In the genomic region with DNA sequence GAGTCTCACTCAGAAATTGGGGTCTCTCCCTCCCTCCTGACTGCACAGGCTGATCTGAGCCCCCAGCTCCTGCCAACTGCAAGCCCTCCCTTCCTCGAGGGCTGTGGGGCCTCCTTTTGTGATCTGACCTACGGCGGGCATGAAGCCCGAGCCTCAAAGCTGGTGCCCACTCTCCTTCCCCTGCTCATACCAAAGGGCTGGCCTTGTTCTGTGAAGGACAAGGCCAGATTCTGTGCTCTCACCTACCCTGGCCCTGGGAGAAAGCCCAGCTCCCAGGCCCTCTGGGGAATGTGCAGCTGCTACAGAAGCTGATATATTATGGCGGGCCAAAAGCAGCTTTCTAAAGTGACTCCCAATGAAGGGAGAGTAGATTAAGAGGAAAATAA, we compare ENCODE assay signal across 16 cellular contexts. TPM values are rescaled to one million over a fixed set of nuclear protein-coding genes. Genes with fewer than 3 reads are reported as not detected.
DNase-seq lines count a peak whose midpoint lies in the region; ATAC-seq and TF ChIP-seq lines count a peak whose summit lies in the region.
"Had no signal": no experiment of that assay in that cellular context is flagged by ENCODE, and none has a peak within 500 bp of the region (broad histone marks: within the 10 kb centered on the region; RNA-seq: fewer than 3 reads in every experiment).

No MANE protein-coding gene starts in this region.

- intact Hi-C loops in esophagus squamous epithelium (cut with DNase I) (no loop called here), spleen (cut with DNase I; ENCODE audit: low total_unique reads) (no loop called here), sciatic nerve (cut with DNase I) (no loop called here)

- CTCF ChIA-PET in activated CD4-positive, alpha-beta T cell treated with anti-CD3 and anti-CD28 coated beads, Interleukin-2, amount 10 ng/mL, durations not matched to agents 7 days and 5 days (lab: Charles Lee): interaction anchor here (0.6 to 1.1 kb wide), 4 partner anchors 9 to 90 kb away, joined by 3 to 4 read pairs (median 4); a partner anchor contains a TSS

- no peaks in the 10 kb centered on the region for H3K9me3 Mint-ChIP-seq in activated CD4-positive, alpha-beta T cell treated with anti-CD3 and anti-CD28 coated beads, Interleukin-2, amount 10 ng/mL, durations not matched to agents 7 days and 5 days
- H3K9me3 Mint-ChIP-seq: activated naive CD4-positive, alpha-beta T cell treated with anti-CD3 and anti-CD28 coated beads, Interleukin-2, amount 10 ng/mL, durations not matched to agents 7 days and 5 days had no signal

- POLR2A ChIA-PET in activated CD4-positive, alpha-beta T cell treated with anti-CD3 and anti-CD28 coated beads, Interleukin-2, amount 10 ng/mL, durations not matched to agents 7 days and 5 days (lab: Charles Lee): no interaction called here

- H3K27ac ChIP-seq in esophagus squamous epithelium (peak overlapping the region; percentile 77 to 94 (median 87)), spleen (peak overlapping the region in 6 of 8 donors; percentile 39 to 99 (median 72))

- no peak for TF ChIP-seq POLR2A in esophagus squamous epithelium (IDR thresholded peaks at IDR 0.05)
- TF ChIP-seq POLR2A in spleen (IDR thresholded peaks at IDR 0.05): no peak

- no peak for DNase-seq in activated CD4-positive, alpha-beta T cell treated with anti-CD3 and anti-CD28 coated beads, Interleukin-2, amount 10 ng/mL, durations not matched to agents 7 days and 5 days
- DNase-seq in activated CD4-positive, alpha-beta T cell treated with anti-CD3 and anti-CD28 coated beads, Interleukin-2, amount 50 U/mL, for 48 hours: no peak
- DNase-seq in esophagus squamous epithelium (lab: John Stamatoyannopoulos, UW) (no peak), spleen (no peak), GM13977 (ENCODE audit: low spot score) (no peak), NCI-H524 treated with DMSO at 0.1 percent for 48 hours (lab: John Stamatoyannopoulos, UW) (no peak), sciatic nerve (ENCODE audit: low spot score) (no peak)
- DNase-seq: activated naive CD4-positive, alpha-beta T cell treated with anti-CD3 and anti-CD28 coated beads, Interleukin-2, amount 10 ng/mL, durations not matched to agents 7 days and 5 days; dermis blood vessel endothelial cell; MM.1S; stimulated activated CD4-positive, alpha-beta T cell treated with anti-CD3 and anti-CD28 coated beads, Interleukin-4, amount 100 ng/mL, for 1 hour; substantia nigra had no signal

- 60 to 84% methylated on average over 2 of the region's 5 CpGs for WGBS in esophagus squamous epithelium, 2 donors
- 71 to 87% (median 79%) methylated on average over 5 of the region's 5 CpGs for WGBS in spleen, 5 donors

- no peak for TF ChIP-seq CTCF in esophagus squamous epithelium (IDR thresholded peaks at IDR 0.05)
- no peak for TF ChIP-seq CTCF in spleen (IDR thresholded peaks at IDR 0.05 in 8 of 11, conservative IDR thresholded peaks at IDR 0.05 in 3 of 11)
- no peak for TF ChIP-seq CTCF in GM13977 (IDR thresholded peaks at IDR 0.05; ENCODE audit: extremely low read depth, insufficient read depth, missing control alignments)

- H3K27me3 Mint-ChIP-seq in activated CD4-positive, alpha-beta T cell treated with anti-CD3 and anti-CD28 coated beads, Interleukin-2, amount 10 ng/mL, durations not matched to agents 7 days and 5 days: no peaks in the 10 kb centered on the region

- peaks cover 88 to 100% (median 91%) of the 10 kb centered on the region in 3 donors for H3K36me3 ChIP-seq in esophagus squamous epithelium
- peaks cover 12 to 100% (median 100%) of the 10 kb centered on the region in 6 donors for H3K36me3 ChIP-seq in spleen

- in situ Hi-C loops in GM13977 (cut with MboI; ENCODE audit: low pct_unique_long_range_greater_than_20kb, low sequenced_read_pairs, unreplicated experiment): no loop called here

- ATAC-seq in SK-N-SH treated with all-trans-retinoic acid at 6 μM for 48 hours (no peak), sciatic nerve (no peak)

- peak overlapping the region; percentile 95 for H3K27ac Mint-ChIP-seq in activated CD4-positive, alpha-beta T cell treated with anti-CD3 and anti-CD28 coated beads, Interleukin-2, amount 10 ng/mL, durations not matched to agents 7 days and 5 days

- H3K36me3 Mint-ChIP-seq in activated CD4-positive, alpha-beta T cell treated with anti-CD3 and anti-CD28 coated beads, Interleukin-2, amount 10 ng/mL, durations not matched to agents 7 days and 5 days (ENCODE audit: low read depth): peaks cover 93% of the 10 kb centered on the region

- no peak overlapping the region for H3K4me3 Mint-ChIP-seq in activated CD4-positive, alpha-beta T cell treated with anti-CD3 and anti-CD28 coated beads, Interleukin-2, amount 10 ng/mL, durations not matched to agents 7 days and 5 days

- H3K27me3 ChIP-seq in esophagus squamous epithelium: no peaks in the 10 kb centered on the region
- H3K27me3 ChIP-seq in spleen (replicated peaks in 1 of 7): no peaks in the 10 kb centered on the region

- peaks cover 67% of the 10 kb centered on the region for H3K4me1 Mint-ChIP-seq in activated CD4-positive, alpha-beta T cell treated with anti-CD3 and anti-CD28 coated beads, Interleukin-2, amount 10 ng/mL, durations not matched to agents 7 days and 5 days

- no peak overlapping the region for H3K4me3 ChIP-seq in esophagus squamous epithelium
- H3K4me3 ChIP-seq in spleen: no peak overlapping the region

- H3K9me3 ChIP-seq in esophagus squamous epithelium (no peaks in the 10 kb centered on the region), spleen (no peaks in the 10 kb centered on the region)

- H3K4me1 ChIP-seq in esophagus squamous epithelium (peaks cover 31 to 98% (median 58%) of the 10 kb centered on the region in 3 donors), spleen (peaks cover 21 to 97% (median 72%) of the 10 kb centered on the region in 6 donors)

TF ChIP-seq in SK-N-SH treated with all-trans-retinoic acid at 6 μM for 48 hours, 23 proteins besides CTCF, POLR2A, EP300 and RAD21:
- TF ChIP-seq ZNF70 (CRISPR knock-in tag; IDR thresholded peaks at IDR 0.05) (peak; percentile 36; the same call in 1 of the 2 replicates), ARNTL (CRISPR knock-in tag; IDR thresholded peaks at IDR 0.05; ENCODE audit: borderline replicate concordance, low read depth) (no peak)
TF ChIP-seq in SK-N-SH treated with all-trans-retinoic acid at 6 μM for 48 hours: peak in this region for 1.

RNA-seq across cellular contexts. Expression of a gene that starts 9.0 kb away (rescaled TPM):
- 100 to 1,000 TPM; 143 to 144 TPM for total RNA-seq in activated CD4-positive, alpha-beta T cell treated with anti-CD3 and anti-CD28 coated beads, Interleukin-2, amount 10 ng/mL, durations not matched to agents 7 days and 5 days
- total RNA-seq in esophagus squamous epithelium (100 to 1,000 TPM in 1 of 4 donors, 10 to 100 TPM in 3; 63.4 to 129 (median 85.9) TPM), spleen (100 to 1,000 TPM; 119 to 293 (median 191) TPM), sciatic nerve (106 TPM)
- polyA plus RNA-seq in spleen: 100 to 1,000 TPM; 196 to 370 (median 216) TPM

RNA-seq across cellular contexts. Expression of a gene that starts 9.2 kb away (rescaled TPM):
- total RNA-seq in activated CD4-positive, alpha-beta T cell treated with anti-CD3 and anti-CD28 coated beads, Interleukin-2, amount 10 ng/mL, durations not matched to agents 7 days and 5 days: 100 to 1,000 TPM; 517 to 535 TPM
- total RNA-seq in esophagus squamous epithelium: 100 to 1,000 TPM; 136 to 186 (median 167) TPM
- 100 to 1,000 TPM; 188 to 357 (median 294) TPM for total RNA-seq in spleen
- 100 to 1,000 TPM; 147 to 175 (median 168) TPM for polyA plus RNA-seq in spleen
- total RNA-seq in sciatic nerve: 192 TPM

RNA-seq across cellular contexts. Expression of a gene that starts 27.8 kb away (rescaled TPM):
- 1 to 10 TPM; 2.1 to 2.3 TPM for total RNA-seq in activated CD4-positive, alpha-beta T cell treated with anti-CD3 and anti-CD28 coated beads, Interleukin-2, amount 10 ng/mL, durations not matched to agents 7 days and 5 days
- total RNA-seq in esophagus squamous epithelium: under 1 TPM in 2 of 4 donors, not detected in 2; 0.62 to 0.76 TPM
- 1 to 10 TPM; 1.1 to 7.5 (median 2.8) TPM for total RNA-seq in spleen
- polyA plus RNA-seq in spleen: 1 to 10 TPM; 2.9 to 9.6 (median 9.3) TPM
- total RNA-seq in sciatic nerve: 1.3 TPM
- total RNA-seq: dermis blood vessel endothelial cell, osteocyte had no signal

RNA-seq across cellular contexts. Expression of a gene that starts 37.5 kb away (rescaled TPM):
- 10 to 100 TPM; 65.0 to 66.9 TPM for total RNA-seq in activated CD4-positive, alpha-beta T cell treated with anti-CD3 and anti-CD28 coated beads, Interleukin-2, amount 10 ng/mL, durations not matched to agents 7 days and 5 days
- 10 to 100 TPM in 1 of 4 donors, 1 to 10 TPM in 3; 4.8 to 14.9 (median 5.7) TPM for total RNA-seq in esophagus squamous epithelium
- total RNA-seq in spleen: 10 to 100 TPM; 14.5 to 31.3 (median 26.5) TPM
- 10 to 100 TPM; 26.6 to 42.5 (median 36.0) TPM for polyA plus RNA-seq in spleen
- 9.6 TPM for total RNA-seq in sciatic nerve
- total RNA-seq: osteocyte had no signal

RNA-seq across cellular contexts. Expression of a gene that starts 51.6 kb away (rescaled TPM):
- total RNA-seq in activated CD4-positive, alpha-beta T cell treated with anti-CD3 and anti-CD28 coated beads, Interleukin-2, amount 10 ng/mL, durations not matched to agents 7 days and 5 days: not detected
- total RNA-seq in esophagus squamous epithelium (1,000 to 10,000 TPM in 3 of 4 donors, 100 to 1,000 TPM in 1; 871 to 2,466 (median 1,613) TPM), spleen (10 to 100 TPM in 2 of 7 donors, 1 to 10 TPM in 2, not detected in 3; 1.1 to 60.3 (median 17.5) TPM), sciatic nerve (not detected)
- 100 to 1,000 TPM in 2 of 3 donors, 1 to 10 TPM in 1; 1.1 to 167 (median 116) TPM for polyA plus RNA-seq in spleen
- total RNA-seq: glomerular endothelial cell, osteocyte had no signal
- polyA plus RNA-seq: AG04450 had no signal
